ENCODE assay signal across 19 cellular contexts in genomic region chr14:22143360-22143759, GRCh38.
DNase-seq lines count a peak whose midpoint lies in the region; ATAC-seq, FAIRE-seq and TF ChIP-seq lines count a peak whose summit lies in the region.
"Had no signal": no experiment of that assay in that cellular context is flagged by ENCODE, and none has a peak within 500 bp of the region (broad histone marks: within the 10 kb centered on the region; RNA-seq: fewer than 3 reads in every experiment).

No MANE protein-coding gene starts in this region.

- H3K9me1 ChIP-seq in keratinocyte (ENCODE audit: control insufficient read depth, extremely low read depth, insufficient read depth, low read length), result no peaks in the 10 kb centered on the region

- no peak for TF ChIP-seq CTCF in keratinocyte (optimal IDR thresholded peaks at IDR 0.05 in 1 of 3, IDR thresholded peaks at IDR 0.05 in 1 of 3, conservative IDR thresholded peaks at IDR 0.05 in 1 of 3; ENCODE audit: extremely low read depth in 1 of 3, insufficient read depth in 2 of 3, low read length in 3 of 3)

- H3K4me1 Mint-ChIP-seq in activated T-cell treated with anti-CD3 and anti-CD28 coated beads, Interleukin-2, amount 50 U/mL, for 72 hours (ENCODE audit: low read depth), result no peaks in the 10 kb centered on the region

- H3K4me3 ChIP-seq in keratinocyte (ENCODE audit: control insufficient read depth in 2 of 3, extremely low read depth in 1 of 3, insufficient read depth in 2 of 3, low read depth in 1 of 3, low read length in 3 of 3), result no peak overlapping the region
- H3K4me3 ChIP-seq: BLaER1 treated with 17β-estradiol and CSF1 and Interleukin-3, amounts not matched to agents 10 nM and 100 nM; HAP-1 had no signal

- H3K36me3 ChIP-seq in keratinocyte (ENCODE audit: control insufficient read depth in 2 of 2, extremely low read depth in 1 of 2, insufficient read depth in 2 of 2, low read length in 2 of 2), result no peaks in the 10 kb centered on the region
- H3K36me3 ChIP-seq: BLaER1 treated with 17β-estradiol and CSF1 and Interleukin-3, amounts not matched to agents 10 nM and 100 nM; HAP-1 had no signal

- H4K20me1 ChIP-seq in keratinocyte (ENCODE audit: control insufficient read depth, extremely low read depth, insufficient read depth, low read length), result no peaks in the 10 kb centered on the region
- H4K20me1 ChIP-seq: BLaER1 treated with 17β-estradiol and CSF1 and Interleukin-3, amounts not matched to agents 10 nM and 100 nM had no signal

- no peak overlapping the region for H3K27ac ChIP-seq in keratinocyte (ENCODE audit: control insufficient read depth, insufficient read depth, low read length)
- H3K27ac ChIP-seq: BLaER1 treated with 17β-estradiol and CSF1 and Interleukin-3, amounts not matched to agents 10 nM and 100 nM; HL-60 had no signal

- no peak overlapping the region for H3K27ac Mint-ChIP-seq in activated T-cell treated with anti-CD3 and anti-CD28 coated beads, Interleukin-2, amount 50 U/mL, for 72 hours

- no peaks in the 10 kb centered on the region for H3K27me3 Mint-ChIP-seq in activated T-cell treated with anti-CD3 and anti-CD28 coated beads, Interleukin-2, amount 50 U/mL, for 72 hours (ENCODE audit: low read depth)

- DNase-seq in activated T-cell treated with anti-CD3 and anti-CD28 coated beads, Interleukin-2, amount 50 U/mL, for 72 hours, result no peak
- no peak for DNase-seq in activated T-cell treated with anti-CD3 and anti-CD28 coated beads, Interleukin-2, amount 50 U/mL, for 1 hour
- DNase-seq in amniotic epithelial cell (ENCODE audit: low read depth) (peak; percentile 21), keratinocyte (ENCODE audit: low read depth, low spot score) (no peak), stromal cell of bone marrow (ENCODE audit: low read depth) (peak; percentile 20), CD1c-positive myeloid dendritic cell (ENCODE audit: extremely low spot score) (no peak), head of caudate nucleus (no peak)
- DNase-seq: DMS79 treated with DMSO at 0.1 percent for 48 hours, NCI-H1417 treated with DMSO at 0.1 percent for 48 hours, NCI-H2029, NCI-H2171, NCI-H446 treated with DMSO at 0.1 percent for 48 hours, NCI-H748 treated with DMSO at 0.1 percent for 48 hours had no signal

- no peaks in the 10 kb centered on the region for H3K9me3 Mint-ChIP-seq in activated T-cell treated with anti-CD3 and anti-CD28 coated beads, Interleukin-2, amount 50 U/mL, for 72 hours

- no peaks in the 10 kb centered on the region for H3K27me3 ChIP-seq in keratinocyte (ENCODE audit: control insufficient read depth, extremely low read depth, insufficient read depth, low read length)
- H3K27me3 ChIP-seq: BLaER1 treated with 17β-estradiol and CSF1 and Interleukin-3, amounts not matched to agents 10 nM and 100 nM had no signal

- dilution Hi-C loops in keratinocyte (cut with MboI; ENCODE audit: extremely low pct_ligation_motif_present, low sequenced_read_pairs), result no loop called here

- H3K79me2 ChIP-seq in keratinocyte (ENCODE audit: control insufficient read depth, insufficient read depth, low read length), result no peaks in the 10 kb centered on the region

- H3K4me3 Mint-ChIP-seq in activated T-cell treated with anti-CD3 and anti-CD28 coated beads, Interleukin-2, amount 50 U/mL, for 72 hours, result no peak overlapping the region

- no peaks in the 10 kb centered on the region for H3K9me3 ChIP-seq in keratinocyte (ENCODE audit: control insufficient read depth, low read depth, low read length)
- H3K9me3 ChIP-seq: BLaER1 treated with 17β-estradiol and CSF1 and Interleukin-3, amounts not matched to agents 10 nM and 100 nM; HAP-1 had no signal

- FAIRE-seq in keratinocyte (lab: Jason Lieb, UNC), result peak; percentile 64
- FAIRE-seq: A204.1, G401.6 had no signal

- no peak overlapping the region for H3K4me2 ChIP-seq in keratinocyte (ENCODE audit: control insufficient read depth, extremely low read depth, insufficient read depth, low read depth, low read length)

- intact Hi-C loops in head of caudate nucleus (cut with DNase I), result no loop called here

- H2AFZ ChIP-seq in keratinocyte (ENCODE audit: control insufficient read depth, low read length), result no peak overlapping the region

- no peaks in the 10 kb centered on the region for H3K36me3 Mint-ChIP-seq in activated T-cell treated with anti-CD3 and anti-CD28 coated beads, Interleukin-2, amount 50 U/mL, for 72 hours (ENCODE audit: insufficient read depth in 2 of 2)

- ATAC-seq in activated T-cell treated with anti-CD3 and anti-CD28 coated beads, Interleukin-2, amount 50 U/mL, for 72 hours (replicated peaks in 1 of 2), result peak; percentile 36 to 71
- no peak for ATAC-seq in HG02973 (IDR thresholded peaks at IDR 0.05; ENCODE audit: unreplicated experiment)

- no peak overlapping the region for H3K9ac ChIP-seq in keratinocyte (ENCODE audit: control insufficient read depth, extremely low read depth, insufficient read depth, low read length)
- H3K9ac ChIP-seq: BLaER1 treated with 17β-estradiol and CSF1 and Interleukin-3, amounts not matched to agents 10 nM and 100 nM had no signal

- no peaks in the 10 kb centered on the region for H3K4me1 ChIP-seq in keratinocyte (ENCODE audit: control insufficient read depth, extremely low read depth, insufficient read depth, low read length)
- H3K4me1 ChIP-seq: HAP-1 had no signal

Comparison
In these comparisons a context has a peak if more than half of its experiments do, and no peak if none do; other contexts are left out.
1. DNase-seq: peak in amniotic epithelial cell (single experiment) and stromal cell of bone marrow (single experiment); none in activated T-cell treated with anti-CD3 and anti-CD28 coated beads, Interleukin-2, amount 50 U/mL, for 72 hours (0 of 2), activated T-cell treated with anti-CD3 and anti-CD28 coated beads, Interleukin-2, amount 50 U/mL, for 1 hour (single experiment), keratinocyte (single experiment), CD1c-positive myeloid dendritic cell (single experiment) and head of caudate nucleus (0 of 42).